In the genomic region with DNA sequence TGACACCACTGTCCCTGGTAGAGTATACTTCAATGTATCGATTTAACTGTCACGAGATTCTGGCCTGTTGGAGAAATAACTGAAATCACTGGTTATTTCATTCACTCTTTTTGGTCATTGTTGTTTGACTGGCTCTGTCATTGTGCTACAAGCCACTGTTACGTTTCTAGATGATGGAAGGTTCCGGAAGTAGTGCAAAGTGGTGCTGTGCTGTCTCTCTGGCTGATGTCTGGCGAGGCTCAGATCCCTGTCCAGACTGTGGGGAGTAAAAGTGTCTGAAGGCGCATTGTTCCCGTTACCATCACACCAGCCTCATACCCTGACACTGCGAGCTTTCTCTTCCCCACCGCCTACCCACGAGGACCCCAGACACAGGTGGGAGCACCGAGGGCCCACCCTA, we compare ENCODE assay signal across 31 cellular contexts. TPM values are rescaled to one million over a fixed set of nuclear protein-coding genes. Genes with fewer than 3 reads are reported as not detected.
DNase-seq lines count a peak whose midpoint lies in the region; ATAC-seq and TF ChIP-seq lines count a peak whose summit lies in the region.
"Had no signal": no experiment of that assay in that cellular context is flagged by ENCODE, and none has a peak within 500 bp of the region (broad histone marks: within the 10 kb centered on the region; RNA-seq: fewer than 3 reads in every experiment).

No MANE protein-coding gene starts in this region.

- H3K27me3 ChIP-seq in heart right ventricle (peaks cover 0 to 2% (median 0%) of the 10 kb centered on the region in 7 donors), gastroesophageal sphincter (peaks cover 12% of the 10 kb centered on the region), sigmoid colon (peaks cover 0 to 3% (median 0%) of the 10 kb centered on the region in 3 donors), upper lobe of right lung (no peaks in the 10 kb centered on the region)
- H3K27me3 ChIP-seq: esophagus squamous epithelium, SJCRH30, testis had no signal

- no peak overlapping the region for H3K4me2 ChIP-seq in OCI-LY7 (ENCODE audit: low read length)

- POLR2A ChIA-PET in OCI-LY7 (lab: Charles Lee): no interaction called here

- no peaks in the 10 kb centered on the region for H3K9me2 ChIP-seq in OCI-LY7 (ENCODE audit: insufficient read depth, low read length)

- H3K9me3 ChIP-seq in heart right ventricle (peaks cover 0 to 24% (median 11%) of the 10 kb centered on the region in 11 donors), gastroesophageal sphincter (peaks cover 0 to 21% (median 0%) of the 10 kb centered on the region in 3 donors), sigmoid colon (peaks cover 0 to 7% (median 3%) of the 10 kb centered on the region in 4 donors), upper lobe of right lung (no peaks in the 10 kb centered on the region), OCI-LY7 (ENCODE audit: low read length) (no peaks in the 10 kb centered on the region)
- H3K9me3 ChIP-seq: SJCRH30, testis had no signal

- DNase-seq in heart right ventricle (no peak), left cardiac atrium (no peak), sigmoid colon (no peak), upper lobe of right lung (no peak), OCI-LY7 (ENCODE audit: low spot score) (no peak)
- DNase-seq: activated CD4-positive, alpha-beta T cell treated with anti-CD3 and anti-CD28 coated beads for 36 hours; activated effector memory CD4-positive, alpha-beta T cell treated with anti-CD3 and anti-CD28 coated beads, Interleukin-2, amount 50 U/mL, for 16 hours; activated naive CD8-positive, alpha-beta T cell treated with anti-CD3 and anti-CD28 coated beads for 36 hours; activated T-cell treated with anti-CD3 and anti-CD28 coated beads, Interleukin-2, amount 50 U/mL, for 1 hour; CD4-positive, alpha-beta T cell; central memory CD4-positive, alpha-beta T cell; endodermal cell; esophagus squamous epithelium; GOT3; hippocampal formation; NCI-H82; posterior cingulate gyrus; SJCRH30; stimulated activated CD4-positive, alpha-beta T cell treated with anti-CD3 and anti-CD28 coated beads, Interleukin-4, amount 100 ng/mL, for 4 hours; SW 1271; T-helper 9 cell; testis had no signal

- H2AFZ ChIP-seq in OCI-LY7 (ENCODE audit: low read length): no peak overlapping the region

- no peaks in the 10 kb centered on the region for H3K36me3 ChIP-seq in heart right ventricle
- H3K36me3 ChIP-seq in gastroesophageal sphincter: no peaks in the 10 kb centered on the region
- no peaks in the 10 kb centered on the region for H3K36me3 ChIP-seq in sigmoid colon
- no peaks in the 10 kb centered on the region for H3K36me3 ChIP-seq in upper lobe of right lung
- no peaks in the 10 kb centered on the region for H3K36me3 ChIP-seq in OCI-LY7 (ENCODE audit: insufficient read depth, low read length)
- H3K36me3 ChIP-seq: esophagus squamous epithelium, SJCRH30 had no signal

- CTCF ChIA-PET in OCI-LY7 (lab: Charles Lee; ENCODE audit: unreplicated experiment): no interaction called here

- no TSS peak for BruUV-seq in OCI-LY7 (replicated peaks; lab: Mats Ljungman, UMichigan)

- H3K79me2 ChIP-seq in OCI-LY7 (ENCODE audit: insufficient read depth, low read depth, low read length): no peaks in the 10 kb centered on the region

- H3K4me3 ChIP-seq in heart right ventricle (no peak overlapping the region), gastroesophageal sphincter (no peak overlapping the region), sigmoid colon (no peak overlapping the region), upper lobe of right lung (no peak overlapping the region), OCI-LY7 (ENCODE audit: low read depth, low read length, poor library complexity, severe bottlenecking) (no peak overlapping the region)
- H3K4me3 ChIP-seq: esophagus squamous epithelium, SJCRH30, testis had no signal

- no peak for TF ChIP-seq EP300 in gastroesophageal sphincter (IDR thresholded peaks at IDR 0.05)
- no peak for TF ChIP-seq EP300 in sigmoid colon (IDR thresholded peaks at IDR 0.05)

- 95 to 98% methylated on average over 11 of the region's 11 CpGs for WGBS in heart right ventricle, 2 donors
- 92 to 93% methylated on average over 2 to 7 of the region's 11 CpGs for WGBS in gastroesophageal sphincter (ENCODE audit: low coverage in 1 of 2), 2 donors
- 93% methylated on average over 11 of the region's 11 CpGs for WGBS in sigmoid colon, 2 donors

- H4K20me1 ChIP-seq in OCI-LY7 (ENCODE audit: insufficient read depth, low read length): no peaks in the 10 kb centered on the region

- no peak for TF ChIP-seq CTCF in heart right ventricle (IDR thresholded peaks at IDR 0.05)
- no peak for TF ChIP-seq CTCF in gastroesophageal sphincter (IDR thresholded peaks at IDR 0.05)
- no peak for TF ChIP-seq CTCF in sigmoid colon (IDR thresholded peaks at IDR 0.05)
- no peak for TF ChIP-seq CTCF in upper lobe of right lung (IDR thresholded peaks at IDR 0.05)
- no peak for TF ChIP-seq CTCF in OCI-LY7 (conservative IDR thresholded peaks at IDR 0.05; ENCODE audit: low read length)

- ATAC-seq in heart right ventricle: no peak
- no peak for ATAC-seq in left cardiac atrium
- ATAC-seq in gastroesophageal sphincter: no peak
- no peak for ATAC-seq in upper lobe of right lung
- no peak for ATAC-seq in HG02840 (IDR thresholded peaks at IDR 0.05; ENCODE audit: low FRiP score, unreplicated experiment)
- ATAC-seq in esophagus mucosa: no peak
- ATAC-seq: activated CD4-positive, alpha-beta T cell treated with anti-CD3 and anti-CD28 coated beads for 36 hours had no signal

- H3K27ac ChIP-seq in heart right ventricle (peak overlapping the region; percentile 67 to 93 (median 86)), gastroesophageal sphincter (peak overlapping the region in 3 of 4 donors; percentile 60 to 73 (median 67)), sigmoid colon (peak overlapping the region in 3 of 4 donors; percentile 6 to 36 (median 29)), upper lobe of right lung (peak overlapping the region; percentile 52), OCI-LY7 (ENCODE audit: low read depth, low read length, poor library complexity, severe bottlenecking) (no peak overlapping the region)
- H3K27ac ChIP-seq: SJCRH30 had no signal

- intact Hi-C loops in heart right ventricle (cut with DNase I): loop anchor here in 6 of 10 donors (2.0 to 10.0 kb wide), 4 partner anchors 49 to 351 kb away; partner anchors contain the start of gene CNDP2 (in 5 of the 6)
- intact Hi-C loops in left cardiac atrium (cut with DNase I): loop anchor here (5.0 to 10.0 kb wide), 2 partner anchors 51 to 349 kb away; partner anchors contain the start of gene CNDP2 (in 1 of the 2)
- intact Hi-C loops in sigmoid colon (cut with DNase I): no loop called here
- intact Hi-C loops in upper lobe of right lung (cut with DNase I): no loop called here
- intact Hi-C loops in OCI-LY7 (cut with micrococcal nuclease; ENCODE audit: unreplicated experiment): no loop called here

- TF ChIP-seq POLR2A in gastroesophageal sphincter (IDR thresholded peaks at IDR 0.05) (no peak), sigmoid colon (IDR thresholded peaks at IDR 0.05) (no peak)

- H3K4me1 ChIP-seq in heart right ventricle (peaks cover 7 to 54% (median 23%) of the 10 kb centered on the region in 9 donors), gastroesophageal sphincter (peaks cover 0 to 7% (median 0%) of the 10 kb centered on the region in 3 donors), sigmoid colon (no peaks in the 10 kb centered on the region), upper lobe of right lung (no peaks in the 10 kb centered on the region), OCI-LY7 (ENCODE audit: insufficient read depth, low read length, poor library complexity, severe bottlenecking) (no peaks in the 10 kb centered on the region)
- H3K4me1 ChIP-seq: SJCRH30, testis had no signal

RNA-seq across cellular contexts. Expression of gene CNDP1, which starts 11.7 kb away (rescaled TPM):
- total RNA-seq in heart right ventricle (under 1 TPM in 1 of 10 donors, not detected in 9; 0.11 TPM), left cardiac atrium (not detected), gastroesophageal sphincter (under 1 TPM in 1 of 4 donors, not detected in 3; 0.15 TPM), sigmoid colon (not detected), upper lobe of right lung (not detected), OCI-LY7 (2022) (not detected in 2 replicates), esophagus mucosa (not detected)
- polyA plus RNA-seq in heart right ventricle (under 1 TPM in 1 of 2 donors, not detected in 1; 0.12 TPM), sigmoid colon (under 1 TPM in 2 of 3 donors, not detected in 1; 0.10 to 0.60 TPM)
- not detected in 2 replicates for total RNA-seq in OCI-LY7 (2014; rRNA removed; shearing (Covaris generic))
- total RNA-seq: activated CD4-positive, alpha-beta T cell treated with anti-CD3 and anti-CD28 coated beads for 36 hours; activated CD8-positive, alpha-beta memory T cell treated with anti-CD3 and anti-CD28 coated beads for 36 hours; activated naive CD8-positive, alpha-beta T cell treated with anti-CD3 and anti-CD28 coated beads for 36 hours; astrocyte; esophagus squamous epithelium; HT-29; mesenteric fat pad; NCI-H460; SJCRH30 had no signal
- polyA plus RNA-seq: IgD-negative memory B cell had no signal

RNA-seq across cellular contexts. Expression of gene CNDP2, which starts 49.8 kb away (rescaled TPM):
- 100 to 1,000 TPM in 1 of 10 donors, 10 to 100 TPM in 9; 50.2 to 117 (median 75.3) TPM for total RNA-seq in heart right ventricle
- polyA plus RNA-seq in heart right ventricle: 10 to 100 TPM; 48.9 to 62.3 TPM
- 10 to 100 TPM; 71.1 to 79.4 TPM for total RNA-seq in left cardiac atrium
- total RNA-seq in gastroesophageal sphincter: 10 to 100 TPM; 37.5 to 48.9 (median 48.0) TPM
- total RNA-seq in sigmoid colon: 10 to 100 TPM; 29.3 to 53.5 (median 46.4) TPM
- polyA plus RNA-seq in sigmoid colon: 100 to 1,000 TPM; 114 to 179 (median 132) TPM
- 213 TPM for total RNA-seq in upper lobe of right lung
- 28.5 and 51.5 TPM in 2 replicates for total RNA-seq in OCI-LY7 (2014; rRNA removed; shearing (Covaris generic))
- total RNA-seq in OCI-LY7 (2022): 85.2 and 94.8 TPM in 2 replicates
- 185 TPM for total RNA-seq in esophagus mucosa

RNA-seq across cellular contexts. Expression of gene ZNF407, which starts 51.7 kb away (rescaled TPM):
- total RNA-seq in heart right ventricle (10 to 100 TPM in 9 of 10 donors, 1 to 10 TPM in 1; 8.7 to 14.9 (median 12.9) TPM), left cardiac atrium (10 to 100 TPM; 10.1 to 10.6 TPM), gastroesophageal sphincter (10 to 100 TPM; 18.1 to 29.1 (median 19.7) TPM), sigmoid colon (10 to 100 TPM; 16.3 to 19.8 (median 18.1) TPM), upper lobe of right lung (18.4 TPM), OCI-LY7 (2022) (11.9 and 12.1 TPM in 2 replicates), esophagus mucosa (6.3 TPM)
- polyA plus RNA-seq in heart right ventricle (1 to 10 TPM; 2.5 to 4.1 TPM), sigmoid colon (1 to 10 TPM; 1.4 to 5.4 (median 1.8) TPM)
- 8.9 and 10.5 TPM in 2 replicates for total RNA-seq in OCI-LY7 (2014; rRNA removed; shearing (Covaris generic))

Comparison
In these comparisons a context has a peak if more than half of its experiments do, and no peak if none do; other contexts are left out.
1. intact Hi-C loops: an anchor here in heart right ventricle (2.0 to 10.0 kb wide) and left cardiac atrium (5.0 to 10.0 kb wide); none called in sigmoid colon, upper lobe of right lung and OCI-LY7.